9 cellular contexts compared by ENCODE assay signal in genomic region chr12:65171870-65172269, GRCh38.
DNase-seq lines count a peak whose midpoint lies in the region; ATAC-seq and TF ChIP-seq lines count a peak whose summit lies in the region.
"Had no signal": no experiment of that assay in that cellular context is flagged by ENCODE, and none has a peak within 500 bp of the region (broad histone marks: within the 10 kb centered on the region; RNA-seq: fewer than 3 reads in every experiment).

No MANE protein-coding gene starts in this region.

- H3K9me3 Mint-ChIP-seq in stimulated activated effector memory CD8-positive, alpha-beta T cell treated with anti-CD3 and anti-CD28 coated beads, Interleukin-12 subunit alpha, Interleukin-12 subunit beta, amount 100 ng/mL, for 72 hours = no peaks in the 10 kb centered on the region

- H3K4me3 ChIP-seq in SK-N-MC (peak overlapping the region; percentile 100), fibroblast of pulmonary artery (replicated peaks; ENCODE audit: low read depth, low read length) (peak overlapping the region; percentile 83)

- peak overlapping the region; percentile 93 for H3K4me3 Mint-ChIP-seq in stimulated activated effector memory CD8-positive, alpha-beta T cell treated with anti-CD3 and anti-CD28 coated beads, Interleukin-12 subunit alpha, Interleukin-12 subunit beta, amount 100 ng/mL, for 72 hours

- H3K36me3 Mint-ChIP-seq in stimulated activated effector memory CD8-positive, alpha-beta T cell treated with anti-CD3 and anti-CD28 coated beads, Interleukin-12 subunit alpha, Interleukin-12 subunit beta, amount 100 ng/mL, for 72 hours = peaks cover 39% of the 10 kb centered on the region

- H3K27ac ChIP-seq in SK-N-MC = no peak overlapping the region

- no peaks in the 10 kb centered on the region for H3K9me3 ChIP-seq in SK-N-MC (ENCODE audit: low read depth, low read length)

- H3K9ac ChIP-seq in SK-N-MC (ENCODE audit: insufficient read length) = peak overlapping the region; percentile 98

- H3K36me3 ChIP-seq in SK-N-MC (ENCODE audit: insufficient read depth, low read length) = peaks cover 32% of the 10 kb centered on the region

- DNase-seq in NCI-H82 (lab: John Stamatoyannopoulos, UW) (peak; percentile 40), NCI-H82 treated with DMSO at 0.1 percent for 48 hours (lab: John Stamatoyannopoulos, UW; ENCODE audit: unreplicated experiment) (no peak), SK-N-MC (ENCODE audit: low read depth, low spot score) (no peak), fibroblast of pulmonary artery (ENCODE audit: low read depth) (no peak), NCI-H446 (lab: John Stamatoyannopoulos, UW) (no peak), OCI-M2 (lab: John Stamatoyannopoulos, UW; ENCODE audit: unreplicated experiment) (no peak)
- DNase-seq in stimulated activated effector memory CD8-positive, alpha-beta T cell treated with anti-CD3 and anti-CD28 coated beads, Interleukin-12 subunit alpha, Interleukin-12 subunit beta, amount 100 ng/mL, for 72 hours (ENCODE audit: low spot score in 2 of 2) = no peak
- DNase-seq: NCI-H226 had no signal

- no peak for ATAC-seq in stimulated activated effector memory CD8-positive, alpha-beta T cell treated with anti-CD3 and anti-CD28 coated beads, Interleukin-12 subunit alpha, Interleukin-12 subunit beta, amount 100 ng/mL, for 72 hours
- ATAC-seq in HG03139 (IDR thresholded peaks at IDR 0.05; ENCODE audit: unreplicated experiment) = no peak

- peaks cover 19% of the 10 kb centered on the region for H3K4me1 Mint-ChIP-seq in stimulated activated effector memory CD8-positive, alpha-beta T cell treated with anti-CD3 and anti-CD28 coated beads, Interleukin-12 subunit alpha, Interleukin-12 subunit beta, amount 100 ng/mL, for 72 hours

- H3K27ac Mint-ChIP-seq in stimulated activated effector memory CD8-positive, alpha-beta T cell treated with anti-CD3 and anti-CD28 coated beads, Interleukin-12 subunit alpha, Interleukin-12 subunit beta, amount 100 ng/mL, for 72 hours = no peak overlapping the region

- no peak for TF ChIP-seq CTCF in fibroblast of pulmonary artery (IDR thresholded peaks at IDR 0.05; ENCODE audit: low read length, missing control alignments)
